In genomic region chr1:244067893-244068292, GRCh38 we compare ENCODE assay signal across 13 cellular contexts. TPM values are rescaled to one million over a fixed set of nuclear protein-coding genes. Genes with fewer than 3 reads are reported as not detected.
DNase-seq lines count a peak whose midpoint lies in the region; ATAC-seq and TF ChIP-seq lines count a peak whose summit lies in the region.
"Had no signal": no experiment of that assay in that cellular context is flagged by ENCODE, and none has a peak within 500 bp of the region (broad histone marks: within the 10 kb centered on the region; RNA-seq: fewer than 3 reads in every experiment).

No MANE protein-coding gene starts in this region.

- H3K4me1 ChIP-seq in sigmoid colon: no peaks in the 10 kb centered on the region

- H3K9me3 Mint-ChIP-seq in stimulated activated naive CD8-positive, alpha-beta T cell treated with anti-CD3 and anti-CD28 coated beads, Interleukin-15, amount 100 ng/mL, for 72 hours: no peaks in the 10 kb centered on the region
- H3K9me3 Mint-ChIP-seq: activated T-helper 17 cell treated with anti-CD3 and anti-CD28 coated beads, Interleukin-2, amount 50 U/mL, for 72 hours had no signal

- no peak overlapping the region for H3K4me3 Mint-ChIP-seq in stimulated activated naive CD8-positive, alpha-beta T cell treated with anti-CD3 and anti-CD28 coated beads, Interleukin-15, amount 100 ng/mL, for 72 hours
- H3K4me3 Mint-ChIP-seq: activated T-helper 17 cell treated with anti-CD3 and anti-CD28 coated beads, Interleukin-2, amount 50 U/mL, for 72 hours had no signal

- no peaks in the 10 kb centered on the region for H3K36me3 ChIP-seq in kidney epithelial cell (ENCODE audit: control insufficient read depth, insufficient read depth, low read length)
- no peaks in the 10 kb centered on the region for H3K36me3 ChIP-seq in sigmoid colon
- H3K36me3 ChIP-seq: stomach had no signal

- intact Hi-C loops in sigmoid colon (cut with DNase I): no loop called here

- ATAC-seq in stimulated activated naive CD8-positive, alpha-beta T cell treated with anti-CD3 and anti-CD28 coated beads, Interleukin-15, Interleukin-2, amounts not matched to agents 100 U/mL and 50 U/mL, for 24 hours: peak; percentile 56
- ATAC-seq in stimulated activated naive CD8-positive, alpha-beta T cell treated with anti-CD3 and anti-CD28 coated beads, Interleukin-15, amount 100 ng/mL, for 72 hours: no peak
- no peak for ATAC-seq in HG03457 (IDR thresholded peaks at IDR 0.05; ENCODE audit: unreplicated experiment)
- ATAC-seq: activated T-helper 17 cell treated with anti-CD3 and anti-CD28 coated beads, Interleukin-2, amount 50 U/mL, for 72 hours had no signal

- 33 to 67% methylated on average over 4 of the region's 4 CpGs for WGBS in sigmoid colon, 2 donors

- H3K27me3 ChIP-seq in kidney epithelial cell (ENCODE audit: control insufficient read depth, insufficient read depth, low read length) (no peaks in the 10 kb centered on the region), sigmoid colon (no peaks in the 10 kb centered on the region)
- H3K27me3 ChIP-seq: stomach had no signal

- TF ChIP-seq CTCF in kidney epithelial cell (IDR thresholded peaks at IDR 0.05; ENCODE audit: insufficient read depth, low read length, poor library complexity, severe bottlenecking) (no peak), sigmoid colon (IDR thresholded peaks at IDR 0.05) (no peak)

- H3K9me3 ChIP-seq in sigmoid colon: no peaks in the 10 kb centered on the region
- H3K9me3 ChIP-seq: stomach had no signal

- no peak overlapping the region for H3K27ac Mint-ChIP-seq in stimulated activated naive CD8-positive, alpha-beta T cell treated with anti-CD3 and anti-CD28 coated beads, Interleukin-15, amount 100 ng/mL, for 72 hours
- H3K27ac Mint-ChIP-seq: activated T-helper 17 cell treated with anti-CD3 and anti-CD28 coated beads, Interleukin-2, amount 50 U/mL, for 72 hours had no signal

- no peak for DNase-seq in stimulated activated naive CD8-positive, alpha-beta T cell treated with anti-CD3 and anti-CD28 coated beads, Interleukin-15, Interleukin-2, amounts not matched to agents 100 U/mL and 50 U/mL, for 24 hours
- no peak for DNase-seq in stimulated activated naive CD8-positive, alpha-beta T cell treated with anti-CD3 and anti-CD28 coated beads, Interleukin-15, amount 100 ng/mL, for 72 hours
- DNase-seq in SW480 (ENCODE audit: low spot score): peak; percentile 53
- DNase-seq in kidney epithelial cell (ENCODE audit: low read depth): peak; percentile 56
- no peak for DNase-seq in sigmoid colon
- DNase-seq in CD1c-positive myeloid dendritic cell (ENCODE audit: extremely low spot score): no peak
- no peak for DNase-seq in UCSD-AML1 (lab: John Stamatoyannopoulos, UW; ENCODE audit: unreplicated experiment)
- DNase-seq: NCI-H2029, NCI-H510A treated with DMSO at 0.1 percent for 48 hours, stomach had no signal

- peaks cover 19% of the 10 kb centered on the region for H3K4me1 Mint-ChIP-seq in stimulated activated naive CD8-positive, alpha-beta T cell treated with anti-CD3 and anti-CD28 coated beads, Interleukin-15, amount 100 ng/mL, for 72 hours
- H3K4me1 Mint-ChIP-seq: activated T-helper 17 cell treated with anti-CD3 and anti-CD28 coated beads, Interleukin-2, amount 50 U/mL, for 72 hours had no signal

- no peak overlapping the region for H3K4me3 ChIP-seq in kidney epithelial cell (ENCODE audit: low read depth, low read length)
- H3K4me3 ChIP-seq in sigmoid colon: no peak overlapping the region
- H3K4me3 ChIP-seq: SK-N-MC, stomach had no signal

- TF ChIP-seq EP300 in sigmoid colon (IDR thresholded peaks at IDR 0.05): no peak

- no peak overlapping the region for H3K27ac ChIP-seq in sigmoid colon
- H3K27ac ChIP-seq: SK-N-MC, stomach had no signal

- no peaks in the 10 kb centered on the region for H3K27me3 Mint-ChIP-seq in stimulated activated naive CD8-positive, alpha-beta T cell treated with anti-CD3 and anti-CD28 coated beads, Interleukin-15, amount 100 ng/mL, for 72 hours
- H3K27me3 Mint-ChIP-seq: activated T-helper 17 cell treated with anti-CD3 and anti-CD28 coated beads, Interleukin-2, amount 50 U/mL, for 72 hours had no signal

- TF ChIP-seq POLR2A in sigmoid colon (IDR thresholded peaks at IDR 0.05): no peak

RNA-seq across cellular contexts. Expression of gene ZBTB18, which starts 16.8 kb away (rescaled TPM):
- total RNA-seq in kidney epithelial cell: 7.9 and 8.7 TPM in 2 replicates
- 10 to 100 TPM; 11.8 to 19.7 (median 17.1) TPM for total RNA-seq in sigmoid colon
- polyA plus RNA-seq in sigmoid colon: 10 to 100 TPM in 1 of 3 donors, 1 to 10 TPM in 2; 7.4 to 15.3 (median 7.8) TPM

Comparison
In these comparisons a context has a peak if more than half of its experiments do, and no peak if none do; other contexts are left out.
1. DNase-seq: peak in SW480 (single experiment) and kidney epithelial cell (single experiment); none in stimulated activated naive CD8-positive, alpha-beta T cell treated with anti-CD3 and anti-CD28 coated beads, Interleukin-15, Interleukin-2, amounts not matched to agents 100 U/mL and 50 U/mL, for 24 hours (single experiment), stimulated activated naive CD8-positive, alpha-beta T cell treated with anti-CD3 and anti-CD28 coated beads, Interleukin-15, amount 100 ng/mL, for 72 hours (0 of 2), sigmoid colon (single experiment), CD1c-positive myeloid dendritic cell (single experiment) and UCSD-AML1 (single experiment).